In genomic region chr2:3611611-3612010, GRCh38 we compare ENCODE assay signal across 20 cellular contexts. TPM values are rescaled to one million over a fixed set of nuclear protein-coding genes. Genes with fewer than 3 reads are reported as not detected.
A peak's percentile ranks its signal among the peaks of the same experiment; 100 is the strongest.
DNase-seq lines count a peak whose midpoint lies in the region; ATAC-seq and TF ChIP-seq lines count a peak whose summit lies in the region.
"Had no signal": no experiment of that assay in that cellular context is flagged by ENCODE, and none has a peak within 500 bp of the region (broad histone marks: within the 10 kb centered on the region; RNA-seq: fewer than 3 reads in every experiment).

No MANE protein-coding gene starts in this region.

- TF ChIP-seq POLR2A in sigmoid colon (IDR thresholded peaks at IDR 0.05) = no peak

- no TSS peak for BruUV-seq in OCI-LY7 (replicated peaks; lab: Mats Ljungman, UMichigan)

- H3K27ac ChIP-seq in GM23338 (ENCODE audit: low read depth) = no peak overlapping the region
- no peak overlapping the region for H3K27ac ChIP-seq in OCI-LY7 (ENCODE audit: low read depth, low read length, poor library complexity, severe bottlenecking)
- H3K27ac ChIP-seq in endodermal cell (ENCODE audit: low read depth, low read length) = peak overlapping the region; percentile 86
- H3K27ac ChIP-seq in sigmoid colon = no peak overlapping the region
- no peak overlapping the region for H3K27ac ChIP-seq in brain microvascular endothelial cell
- H3K27ac ChIP-seq: PC-9 had no signal

- H3K9me3 ChIP-seq in OCI-LY7 (ENCODE audit: low read length) (no peaks in the 10 kb centered on the region), endodermal cell (ENCODE audit: control insufficient read depth, low read length) (peaks cover 13% of the 10 kb centered on the region), sigmoid colon (no peaks in the 10 kb centered on the region)

- H3K27me3 ChIP-seq in GM23338 (ENCODE audit: insufficient read depth) (no peaks in the 10 kb centered on the region), endodermal cell (ENCODE audit: control insufficient read depth, insufficient read depth, low read length, poor library complexity, severe bottlenecking) (peaks cover 42% of the 10 kb centered on the region), sigmoid colon (no peaks in the 10 kb centered on the region), brain microvascular endothelial cell (replicated peaks) (no peaks in the 10 kb centered on the region)
- H3K27me3 ChIP-seq: MG63 had no signal

- H3K79me2 ChIP-seq in GM23338 (replicated peaks; ENCODE audit: insufficient read depth) (no peaks in the 10 kb centered on the region), OCI-LY7 (ENCODE audit: insufficient read depth, low read depth, low read length) (no peaks in the 10 kb centered on the region)

- H3K9me3 Mint-ChIP-seq in GM23338 = peaks cover 19% of the 10 kb centered on the region
- peaks cover 29% of the 10 kb centered on the region for H3K9me3 Mint-ChIP-seq in endodermal cell

- H3F3A ChIP-seq in GM23338 (replicated peaks; ENCODE audit: low read depth) = no peaks in the 10 kb centered on the region

- in situ Hi-C loops in brain microvascular endothelial cell (cut with HindIII; ENCODE audit: low pct_ligation_motif_present, low sequenced_read_pairs) = no loop called here

- no peaks in the 10 kb centered on the region; the same call in 1 of the 3 replicates for H3K4me1 Mint-ChIP-seq in GM23338
- peaks cover 6% of the 10 kb centered on the region for H3K4me1 Mint-ChIP-seq in endodermal cell

- H3K9ac ChIP-seq in endodermal cell (ENCODE audit: extremely low read depth, low read length, poor library complexity, severe bottlenecking) = no peak overlapping the region

- CTCF ChIA-PET in OCI-LY7 (lab: Charles Lee; ENCODE audit: unreplicated experiment) = no interaction called here

- H3K4me3 Mint-ChIP-seq in GM23338 (no peak overlapping the region), endodermal cell (no peak overlapping the region)

- intact Hi-C loops in OCI-LY7 (cut with micrococcal nuclease; ENCODE audit: unreplicated experiment) = loop anchor here (2.0 kb wide), 1 partner anchor 39 kb away; no protein-coding TSS in a partner anchor
- intact Hi-C loops in sigmoid colon (cut with DNase I) = no loop called here

- H2AFZ ChIP-seq in GM23338 (peak overlapping the region; percentile 56; the same call in 1 of the 2 replicates), OCI-LY7 (ENCODE audit: low read length) (0 out of 2 replicates have a peak overlapping the region, but pooled peaks have one; percentile 14)
- H2AFZ ChIP-seq: PC-9 had no signal

- H3K36me3 Mint-ChIP-seq in GM23338 (ENCODE audit: low read depth) (peaks cover 7% of the 10 kb centered on the region; the same call in 2 of the 3 replicates), endodermal cell (ENCODE audit: low read depth) (peaks cover 3% of the 10 kb centered on the region)

- H3K27ac Mint-ChIP-seq in GM23338 (no peak overlapping the region), endodermal cell (no peak overlapping the region)

- H3K4me2 ChIP-seq in GM23338 = no peak overlapping the region
- H3K4me2 ChIP-seq in OCI-LY7 (ENCODE audit: low read length) = no peak overlapping the region
- H3K4me2 ChIP-seq: PC-9 had no signal

- TF ChIP-seq CTCF in GM23338 (conservative IDR thresholded peaks at IDR 0.05; ENCODE audit: low read depth in 2 of 2) (no peak), OCI-LY7 (conservative IDR thresholded peaks at IDR 0.05; ENCODE audit: low read length) (no peak), endodermal cell (conservative IDR thresholded peaks at IDR 0.05) (no peak), sigmoid colon (IDR thresholded peaks at IDR 0.05) (no peak), brain microvascular endothelial cell (IDR thresholded peaks at IDR 0.05; ENCODE audit: low read depth, low read length, missing control alignments) (no peak)

- H3K9me2 ChIP-seq in GM23338 (ENCODE audit: insufficient read depth) (no peaks in the 10 kb centered on the region), OCI-LY7 (ENCODE audit: insufficient read depth, low read length) (no peaks in the 10 kb centered on the region)

- DNase-seq in GM23338 (ENCODE audit: low spot score) (no peak), OCI-LY7 (ENCODE audit: low spot score) (no peak), endodermal cell (peak; percentile 47), sigmoid colon (peak; percentile 28), globus pallidus (ENCODE audit: low spot score) (no peak), brain microvascular endothelial cell (no peak)
- DNase-seq: Caco-2, DMS53, HCEC 1CT, IMR-90, Karpas-422, MG63, NCI-H1092 treated with DMSO at 0.1 percent for 48 hours, NCI-H1694 treated with DMSO at 0.1 percent for 48 hours, NCI-H2171, NCI-H446, NCI-H69, PC-9 had no signal

- POLR2A ChIA-PET in OCI-LY7 (lab: Charles Lee) = no interaction called here

- ATAC-seq in GM23338 (no peak; the same call in 2 of the 3 replicates), GM21528 (IDR thresholded peaks at IDR 0.05; ENCODE audit: low FRiP score, unreplicated experiment) (no peak)

- no peak overlapping the region for H3K4me3 ChIP-seq in GM23338
- H3K4me3 ChIP-seq in OCI-LY7 (ENCODE audit: low read depth, low read length, poor library complexity, severe bottlenecking) = no peak overlapping the region
- H3K4me3 ChIP-seq in endodermal cell (ENCODE audit: low read length) = no peak overlapping the region
- H3K4me3 ChIP-seq in sigmoid colon = no peak overlapping the region
- H3K4me3 ChIP-seq in brain microvascular endothelial cell (ENCODE audit: low read depth, low read length) = no peak overlapping the region
- H3K4me3 ChIP-seq: MG63, PC-9 had no signal

- no peaks in the 10 kb centered on the region for H4K20me1 ChIP-seq in GM23338 (replicated peaks; ENCODE audit: insufficient read depth)
- no peaks in the 10 kb centered on the region for H4K20me1 ChIP-seq in OCI-LY7 (ENCODE audit: insufficient read depth, low read length)

- WGBS in endodermal cell (ENCODE audit: insufficient coverage in 1 of 2, insufficient read length in 1 of 2), 2 experiments = 40 to 76% methylated on average over 1 to 11 of the region's 11 CpGs
- WGBS in sigmoid colon, 2 donors = 87 to 90% methylated on average over 11 of the region's 11 CpGs

- no peak for TF ChIP-seq EP300 in sigmoid colon (IDR thresholded peaks at IDR 0.05)

- no peaks in the 10 kb centered on the region for H3K36me3 ChIP-seq in GM23338 (ENCODE audit: insufficient read depth)
- no peaks in the 10 kb centered on the region for H3K36me3 ChIP-seq in OCI-LY7 (ENCODE audit: insufficient read depth, low read length)
- no peaks in the 10 kb centered on the region for H3K36me3 ChIP-seq in endodermal cell (ENCODE audit: control insufficient read depth, insufficient read depth, low read length)
- H3K36me3 ChIP-seq in sigmoid colon = no peaks in the 10 kb centered on the region
- H3K36me3 ChIP-seq in brain microvascular endothelial cell (replicated peaks) = no peaks in the 10 kb centered on the region
- H3K36me3 ChIP-seq: MG63 had no signal

- H3K27me3 Mint-ChIP-seq in GM23338 (ENCODE audit: insufficient read depth, low read depth, poor library complexity) = peaks cover 3% of the 10 kb centered on the region
- peaks cover 52% of the 10 kb centered on the region for H3K27me3 Mint-ChIP-seq in endodermal cell (ENCODE audit: insufficient read depth)

- H3K4me1 ChIP-seq in GM23338 (ENCODE audit: insufficient read depth) = no peaks in the 10 kb centered on the region
- peaks cover 40% of the 10 kb centered on the region for H3K4me1 ChIP-seq in OCI-LY7 (ENCODE audit: insufficient read depth, low read length, poor library complexity, severe bottlenecking)
- H3K4me1 ChIP-seq in endodermal cell (ENCODE audit: control insufficient read depth, insufficient read depth, low read length) = no peaks in the 10 kb centered on the region
- H3K4me1 ChIP-seq in sigmoid colon = peaks cover 0 to 6% (median 0%) of the 10 kb centered on the region in 4 donors
- H3K4me1 ChIP-seq: Caco-2 had no signal

TF ChIP-seq in GM23338, 12 proteins besides CTCF, POLR2A, EP300 and RAD21 (continues in another document):
- TF ChIP-seq CREB1 (CRISPR knock-in tag; IDR thresholded peaks at IDR 0.05; ENCODE audit: low read depth) (no peak), EZH2phosphoT487 (IDR thresholded peaks at IDR 0.05; ENCODE audit: unreplicated experiment) (no peak)

RNA-seq across cellular contexts. Expression of gene COLEC11, which starts 16.7 kb away (rescaled TPM):
- total RNA-seq in GM23338 (2014; rRNA removed; shearing (Covaris generic)) = 0.43 and 1.3 TPM in 2 replicates
- 1.5 and 1.8 TPM in 2 replicates for polyA plus RNA-seq in GM23338 (2016; fragmentation: Nextera tagmentation; extraction: Ambion mirVana)
- total RNA-seq in OCI-LY7 (2014; rRNA removed; shearing (Covaris generic)) = not detected in 2 replicates
- total RNA-seq in OCI-LY7 (2022) = 1.1 and 1.7 TPM in 2 replicates
- 1 to 10 TPM; 1.1 to 1.5 TPM for total RNA-seq in endodermal cell
- polyA plus RNA-seq in endodermal cell (2013, experiment 1 of 2) = 0.21 TPM
- polyA plus RNA-seq in endodermal cell (2013, experiment 2 of 2) = not detected
- 1 to 10 TPM; 2.3 to 8.2 (median 3.1) TPM for total RNA-seq in sigmoid colon
- polyA plus RNA-seq in sigmoid colon = 1 to 10 TPM in 2 of 3 donors, under 1 TPM in 1; 0.92 to 3.0 (median 1.3) TPM
- total RNA-seq: Caco-2 had no signal

RNA-seq across cellular contexts. Expression of gene RPS7, which starts 36.6 kb away (rescaled TPM):
- 2,575 and 2,742 TPM in 2 replicates for total RNA-seq in GM23338 (2014; rRNA removed; shearing (Covaris generic))
- polyA plus RNA-seq in GM23338 (2016; fragmentation: Nextera tagmentation; extraction: Ambion mirVana) (2,161 and 2,244 TPM in 2 replicates), sigmoid colon (1,000 to 10,000 TPM; 1,874 to 3,184 (median 2,304) TPM)
- total RNA-seq in OCI-LY7 (2014; rRNA removed; shearing (Covaris generic)) = 2,658 and 2,982 TPM in 2 replicates
- total RNA-seq in OCI-LY7 (2022) (2,524 and 2,654 TPM in 2 replicates), endodermal cell (1,000 to 10,000 TPM; 1,323 to 1,693 TPM), sigmoid colon (1,000 to 10,000 TPM; 4,404 to 6,289 (median 5,620) TPM)
- 1,899 TPM for polyA plus RNA-seq in endodermal cell (2013, experiment 1 of 2)
- polyA plus RNA-seq in endodermal cell (2013, experiment 2 of 2) = 1,806 TPM

RNA-seq across cellular contexts. Expression of gene ALLC, which starts 46.4 kb away (rescaled TPM):
- not detected in 2 replicates for total RNA-seq in GM23338 (2014; rRNA removed; shearing (Covaris generic))
- polyA plus RNA-seq in GM23338 (2016; fragmentation: Nextera tagmentation; extraction: Ambion mirVana) (not detected in 2 replicates), sigmoid colon (not detected)
- not detected in 2 replicates for total RNA-seq in OCI-LY7 (2014; rRNA removed; shearing (Covaris generic))
- total RNA-seq in OCI-LY7 (2022) (not detected in 2 replicates), endodermal cell (not detected), sigmoid colon (not detected)
- not detected for polyA plus RNA-seq in endodermal cell (2013, experiment 1 of 2)
- not detected for polyA plus RNA-seq in endodermal cell (2013, experiment 2 of 2)
- total RNA-seq: Caco-2, HT1080, IMR-90, PC-9 had no signal
- polyA plus RNA-seq: IMR-90 had no signal

RNA-seq across cellular contexts. Expression of gene RNASEH1, which starts 53.5 kb away (rescaled TPM):
- total RNA-seq in GM23338 (2014; rRNA removed; shearing (Covaris generic)) = 33.2 and 42.0 TPM in 2 replicates
- 35.5 and 40.7 TPM in 2 replicates for polyA plus RNA-seq in GM23338 (2016; fragmentation: Nextera tagmentation; extraction: Ambion mirVana)
- total RNA-seq in OCI-LY7 (2014; rRNA removed; shearing (Covaris generic)) = 34.7 and 35.7 TPM in 2 replicates
- total RNA-seq in OCI-LY7 (2022) = 41.9 and 48.2 TPM in 2 replicates
- 10 to 100 TPM; 28.2 to 35.2 TPM for total RNA-seq in endodermal cell
- 21.2 TPM for polyA plus RNA-seq in endodermal cell (2013, experiment 1 of 2)
- polyA plus RNA-seq in endodermal cell (2013, experiment 2 of 2) = 20.2 TPM
- total RNA-seq in sigmoid colon = 10 to 100 TPM; 20.5 to 28.4 (median 23.9) TPM
- 10 to 100 TPM; 10.4 to 18.4 (median 10.8) TPM for polyA plus RNA-seq in sigmoid colon

Comparison
In these comparisons a context has a peak if more than half of its experiments do, and no peak if none do; other contexts are left out.
1. DNase-seq: peak in endodermal cell (single experiment) and sigmoid colon (single experiment); none in GM23338 (single experiment), OCI-LY7 (single experiment), globus pallidus (single experiment) and brain microvascular endothelial cell (single experiment).